In the genomic region with DNA sequence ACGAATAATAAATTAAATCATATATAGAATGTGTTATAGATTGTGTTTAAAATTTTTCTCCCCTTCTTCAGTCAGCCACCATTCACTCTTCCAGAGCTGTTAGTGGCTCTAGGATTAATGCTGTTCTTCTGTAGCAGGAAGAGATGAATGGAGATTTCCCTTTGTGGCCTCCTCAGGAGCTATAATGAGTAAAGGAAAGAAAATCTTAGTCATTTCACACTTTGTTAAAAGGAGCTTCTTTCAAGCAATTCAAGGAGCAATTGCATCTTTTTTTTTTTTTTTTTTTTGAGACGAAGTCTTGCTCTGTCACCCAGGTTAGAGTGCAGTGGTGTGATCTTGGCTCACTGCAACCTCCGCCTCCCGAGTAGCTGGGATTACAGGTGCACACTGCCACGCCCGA, we compare ENCODE assay signal across 25 cellular contexts. TPM values are rescaled to one million over a fixed set of nuclear protein-coding genes. Genes with fewer than 3 reads are reported as not detected.
"Had no signal": no experiment of that assay in that cellular context is flagged by ENCODE, and none has a peak within 500 bp of the region (broad histone marks: within the 10 kb centered on the region; RNA-seq: fewer than 3 reads in every experiment).

No MANE protein-coding gene starts in this region.

- H3K27me3 Mint-ChIP-seq: activated B cell treated with CpG ODN at 0.5 μM for 24 hours; dendritic cell treated with granulocyte-macrophage colony-stimulating factor and Interleukin-4, amounts not matched to agents 40 ng/mL and 50 ng/mL, for 4 days; naive B cell; T-cell had no signal

- H3K36me3 ChIP-seq: prostate gland, thyroid gland had no signal

- H3K27me3 ChIP-seq: gastroesophageal sphincter, heart right ventricle, right atrium auricular region, thyroid gland had no signal

- H3K4me1 Mint-ChIP-seq: activated B cell treated with CpG ODN at 0.5 μM for 24 hours, immature natural killer cell had no signal

- H3K9me3 Mint-ChIP-seq: activated B cell treated with CpG ODN at 0.5 μM for 24 hours; activated T-helper 2 cell treated with anti-CD3 and anti-CD28 coated beads, Interferon-gamma antibody, Interleukin-2, Interleukin-4, amounts not matched to agents 10 μg/mL and 5 μg/mL and 100 μg/mL, durations not matched to agents 14 hours and 24 hours and 36 hours; dendritic cell treated with granulocyte-macrophage colony-stimulating factor and Interleukin-4, amounts not matched to agents 40 ng/mL and 50 ng/mL, for 4 days; immature natural killer cell; naive B cell; T-cell had no signal

- ATAC-seq: esophagus mucosa, gastroesophageal sphincter, heart right ventricle, mucosa of descending colon, SK-N-SH treated with all-trans-retinoic acid at 6 μM for 48 hours, T-cell had no signal

- H3K4me3 ChIP-seq: gastroesophageal sphincter, heart right ventricle, left ventricle myocardium inferior, mucosa of descending colon, prostate gland, right atrium auricular region, thyroid gland had no signal

- H3K27ac ChIP-seq: gastroesophageal sphincter, heart right ventricle, left ventricle myocardium inferior, prostate gland, right atrium auricular region, thyroid gland had no signal

- H3K4me1 ChIP-seq: gastroesophageal sphincter, heart right ventricle, left ventricle myocardium inferior, prostate gland, right atrium auricular region, thyroid gland had no signal

- H3K4me3 Mint-ChIP-seq: activated B cell treated with CpG ODN at 0.5 μM for 24 hours; dendritic cell treated with granulocyte-macrophage colony-stimulating factor and Interleukin-4, amounts not matched to agents 40 ng/mL and 50 ng/mL, for 4 days; immature natural killer cell; naive B cell; T-cell had no signal

- DNase-seq: activated B cell treated with CpG ODN at 0.5 μM for 24 hours; activated CD4-positive, alpha-beta T cell treated with anti-CD3 and anti-CD28 coated beads, Interleukin-2, amount 50 U/mL, for 4 hours; activated naive CD4-positive, alpha-beta T cell treated with Interleukin-2 at 50 U/mL for 16 hours; cerebellar nuclear complex; effector CD8-positive, alpha-beta T cell; heart right ventricle; immature natural killer cell; kidney glomerular epithelial cell; left ventricle myocardium inferior; mammary epithelial cell; mucosa of descending colon; naive B cell; stimulated activated CD4-positive, alpha-beta T cell treated with anti-CD3 and anti-CD28 coated beads, Interleukin-4, amount 100 ng/mL, for 1 hour; T-cell; thyroid gland had no signal

- H3K27ac Mint-ChIP-seq: activated B cell treated with CpG ODN at 0.5 μM for 24 hours; activated T-helper 2 cell treated with anti-CD3 and anti-CD28 coated beads, Interferon-gamma antibody, Interleukin-2, Interleukin-4, amounts not matched to agents 10 μg/mL and 5 μg/mL and 100 μg/mL, durations not matched to agents 14 hours and 24 hours and 36 hours; dendritic cell treated with granulocyte-macrophage colony-stimulating factor and Interleukin-4, amounts not matched to agents 40 ng/mL and 50 ng/mL, for 4 days; T-cell had no signal

- H3K9me3 ChIP-seq: gastroesophageal sphincter, heart right ventricle, left ventricle myocardium inferior, mucosa of descending colon, prostate gland, right atrium auricular region, thyroid gland had no signal

- FAIRE-seq: bronchial epithelial cell had no signal

RNA-seq across cellular contexts. Expression of gene TMCO2, which starts 23.7 kb away (rescaled TPM):
- total RNA-seq: activated B cell treated with CpG ODN at 0.5 μM for 24 hours; activated T-helper 2 cell treated with anti-CD3 and anti-CD28 coated beads, Interferon-gamma antibody, Interleukin-2, Interleukin-4, amounts not matched to agents 10 μg/mL and 5 μg/mL and 100 μg/mL, durations not matched to agents 14 hours and 24 hours and 36 hours; bronchial epithelial cell; esophagus mucosa; gastroesophageal sphincter; heart right ventricle; left ventricle myocardium inferior; mammary epithelial cell; mucosa of descending colon; osteocyte; right atrium auricular region; T-cell; thyroid gland; ureter had no signal
- polyA plus RNA-seq: heart right ventricle, immature natural killer cell, mammary epithelial cell had no signal
